2 cellular contexts compared by ENCODE assay signal in genomic region chr1:167305059-167305704, GRCh38.
TF ChIP-seq lines count a peak whose summit lies in the region.

No MANE protein-coding gene starts in this region.

TF ChIP-seq in A549, 52 proteins besides CTCF, POLR2A, EP300 and RAD21 (continued from another document):
- TF ChIP-seq FOSL2 (IDR thresholded peaks at IDR 0.05) = no peak
- TF ChIP-seq FOSL2 (CRISPR knock-in tag; IDR thresholded peaks at IDR 0.05) = no peak
- TF ChIP-seq RFX5 (IDR thresholded peaks at IDR 0.05) = no peak
- no peak for TF ChIP-seq HOXB5 (CRISPR knock-in tag; IDR thresholded peaks at IDR 0.05)
- no peak for TF ChIP-seq MYC (IDR thresholded peaks at IDR 0.05; ENCODE audit: borderline replicate concordance, low read length)
TF ChIP-seq in A549: peak in this region for 0.

TF ChIP-seq in K562, 482 proteins besides CTCF, POLR2A, EP300 and RAD21 (continued from another document):
- TF ChIP-seq TSHZ1 (CRISPR knock-in tag; IDR thresholded peaks at IDR 0.05) (no peak), CAMTA2 (CRISPR knock-in tag; conservative IDR thresholded peaks at IDR 0.05) (no peak), CBX5 (IDR thresholded peaks at IDR 0.05; ENCODE audit: borderline replicate concordance, low read depth) (no peak), RHOXF2B (CRISPR knock-in tag; conservative IDR thresholded peaks at IDR 0.05) (no peak), TAF1 (IDR thresholded peaks at IDR 0.05; ENCODE audit: control insufficient read depth, extremely low read depth, insufficient read depth, low read length, severe bottlenecking) (no peak), POU5F1 (IDR thresholded peaks at IDR 0.05; ENCODE audit: borderline replicate concordance, low read depth, low read length, partially characterized antibody) (no peak)
- TF ChIP-seq, protein P1, sequence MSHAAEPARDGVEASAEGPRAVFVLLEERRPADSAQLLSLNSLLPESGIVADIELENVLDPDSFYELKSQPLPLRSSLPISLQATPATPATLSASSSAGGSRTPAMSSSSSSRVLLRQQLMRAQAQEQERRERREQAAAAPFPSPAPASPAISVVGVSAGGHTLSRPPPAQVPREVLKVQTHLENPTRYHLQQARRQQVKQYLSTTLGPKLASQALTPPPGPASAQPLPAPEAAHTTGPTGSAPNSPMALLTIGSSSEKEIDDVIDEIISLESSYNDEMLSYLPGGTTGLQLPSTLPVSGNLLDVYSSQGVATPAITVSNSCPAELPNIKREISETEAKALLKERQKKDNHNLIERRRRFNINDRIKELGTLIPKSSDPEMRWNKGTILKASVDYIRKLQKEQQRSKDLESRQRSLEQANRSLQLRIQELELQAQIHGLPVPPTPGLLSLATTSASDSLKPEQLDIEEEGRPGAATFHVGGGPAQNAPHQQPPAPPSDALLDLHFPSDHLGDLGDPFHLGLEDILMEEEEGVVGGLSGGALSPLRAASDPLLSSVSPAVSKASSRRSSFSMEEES (CRISPR knock-in tag; IDR thresholded peaks at IDR 0.05) = no peak
